ENCODE assay signal across 14 cellular contexts in genomic region chr7:106010331-106010730, GRCh38. TPM values are rescaled to one million over a fixed set of nuclear protein-coding genes. Genes with fewer than 3 reads are reported as not detected.
DNase-seq lines count a peak whose midpoint lies in the region; ATAC-seq, FAIRE-seq and TF ChIP-seq lines count a peak whose summit lies in the region.
"Had no signal": no experiment of that assay in that cellular context is flagged by ENCODE, and none has a peak within 500 bp of the region (broad histone marks: within the 10 kb centered on the region; RNA-seq: fewer than 3 reads in every experiment).

No MANE protein-coding gene starts in this region.

- peak overlapping the region; percentile 39; the same call in 2 of the 3 replicates for H2BK15ac ChIP-seq in IMR-90 (ENCODE audit: low read depth, low read length)

- peak overlapping the region; percentile 85 for H4K5ac ChIP-seq in IMR-90 (ENCODE audit: low read depth, low read length)

- intact Hi-C loops in IMR-90 (cut with micrococcal nuclease) = no loop called here
- intact Hi-C loops in K562 (cut with micrococcal nuclease) = loop anchor here (2.0 to 10.0 kb wide), 2 partner anchors 30 to 356 kb away; no protein-coding TSS in a partner anchor

- in situ Hi-C loops in IMR-90 (cut with MboI; ENCODE audit: low sequenced_read_pairs) (loop anchor here (5.0 kb wide), 1 partner anchor 243 kb away; no protein-coding TSS in a partner anchor), K562 (cut with MboI) (no loop called here)

- no peaks in the 10 kb centered on the region for H3F3A ChIP-seq in SK-N-SH (replicated peaks; ENCODE audit: insufficient read depth)

- dilution Hi-C loops in IMR-90 (cut with HindIII; ENCODE audit: low sequenced_read_pairs, unreplicated experiment) = no loop called here

- H3K4me2 ChIP-seq in IMR-90 (ENCODE audit: low read depth, low read length) (peak overlapping the region; percentile 0), K562 (ENCODE audit: insufficient read depth, low read length) (no peak overlapping the region), SK-N-SH (no peak overlapping the region)

- WGBS in IMR-90 (ENCODE audit: extremely low coverage in 2 of 2, insufficient read length in 1 of 2), 2 experiments = 100% methylated on average over 1 of the region's 3 CpGs; no CpG with 5 or more reads in 1 of the 2 experiments
- 7% methylated on average over 3 of the region's 3 CpGs for WGBS in K562 (ENCODE audit: insufficient coverage, low coverage, missing lambda C conversion rate)
- 85% methylated on average over 3 of the region's 3 CpGs for WGBS in SK-N-SH (ENCODE audit: low lambda C conversion rate)

- TF ChIP-seq POLR2A in IMR-90 (IDR thresholded peaks at IDR 0.05; ENCODE audit: low read depth, low read length) = no peak
- TF ChIP-seq POLR2A in K562 (conservative IDR thresholded peaks at IDR 0.05) = no peak

- no peak for DNase-seq in IMR-90
- no peak for DNase-seq in K562 (ENCODE audit: extremely low read depth in 1 of 4, low spot score in 3 of 4)
- DNase-seq in left kidney (ENCODE audit: low read depth, low spot score) = peak; percentile 88
- DNase-seq in urothelium cell line (ENCODE audit: low spot score) = no peak
- no peak for DNase-seq in occipital lobe (lab: John Stamatoyannopoulos, UW)
- no peak for DNase-seq in SK-N-SH
- DNase-seq: activated CD8-positive, alpha-beta memory T cell treated with anti-CD3 and anti-CD28 coated beads for 24 hours; activated naive CD8-positive, alpha-beta T cell treated with anti-CD3 and anti-CD28 coated beads, Interleukin-2, amount 10 ng/mL, durations not matched to agents 7 days and 5 days; effector memory CD4-positive, alpha-beta T cell; Kasumi-1; NCI-H345 had no signal

- H3K4ac ChIP-seq in IMR-90 (ENCODE audit: low read depth, low read length) = peak overlapping the region; percentile 83

- H4K8ac ChIP-seq in IMR-90 (ENCODE audit: low read depth in 2 of 2, low read length in 2 of 2) = peak overlapping the region; percentile 3 to 80; a peak in 2 of 4 replicates

- H3K36me3 ChIP-seq in ACC112 (ENCODE audit: insufficient read depth, low read length) = no peaks in the 10 kb centered on the region
- H3K36me3 ChIP-seq in IMR-90 (ENCODE audit: control insufficient read depth, insufficient read depth, low read length) = no peaks in the 10 kb centered on the region
- H3K36me3 ChIP-seq in K562 (ENCODE audit: control insufficient read depth, insufficient read depth, low read length) = no peaks in the 10 kb centered on the region
- H3K36me3 ChIP-seq in SK-N-SH (replicated peaks in 1 of 2; ENCODE audit: control insufficient read depth in 1 of 2, insufficient read depth in 2 of 2, low read length in 1 of 2) = no peaks in the 10 kb centered on the region
- H3K36me3 ChIP-seq: SJSA1 had no signal

- no peak for TF ChIP-seq CTCF in IMR-90 (conservative IDR thresholded peaks at IDR 0.05; ENCODE audit: low read depth, low read length)
- no peak for TF ChIP-seq CTCF in K562 (IDR thresholded peaks at IDR 0.05 in 2 of 3, conservative IDR thresholded peaks at IDR 0.05 in 1 of 3; ENCODE audit: insufficient read depth in 2 of 3, low read depth in 1 of 3, low read length in 3 of 3)
- no peak for TF ChIP-seq CTCF in SK-N-SH (IDR thresholded peaks at IDR 0.05)

- H3K14ac ChIP-seq in IMR-90 (replicated peaks; ENCODE audit: low read depth, low read length) = peak overlapping the region; percentile 88

- H3K4me3 ChIP-seq in ACC112 (ENCODE audit: low read depth, low read length) = peak overlapping the region; percentile 40; the same call in 1 of the 2 replicates
- no peak overlapping the region for H3K4me3 ChIP-seq in IMR-90 (ENCODE audit: insufficient read depth, low read depth, low read length)
- no peak overlapping the region for H3K4me3 ChIP-seq in K562
- no peak overlapping the region for H3K4me3 ChIP-seq in SK-N-SH (ENCODE audit: low read depth in 2 of 2, low read length in 1 of 2)
- H3K4me3 ChIP-seq: SJSA1 had no signal

- peak overlapping the region; percentile 79 for H4K91ac ChIP-seq in IMR-90 (ENCODE audit: insufficient read depth, low read depth, low read length)

- no peak overlapping the region for H2AFZ ChIP-seq in ACC112 (ENCODE audit: low read length, unreplicated experiment)
- H2AFZ ChIP-seq in IMR-90 (replicated peaks; ENCODE audit: low read length, poor library complexity) = peak overlapping the region; percentile 1
- H2AFZ ChIP-seq in K562 (ENCODE audit: low read depth, low read length) = no peak overlapping the region
- no peak overlapping the region for H2AFZ ChIP-seq in SK-N-SH (ENCODE audit: low read depth)

- FAIRE-seq in K562 (lab: Jason Lieb, UNC) = no peak
- no peak for FAIRE-seq in urothelium cell line (lab: Jason Lieb, UNC)

- no peaks in the 10 kb centered on the region for H3K79me2 ChIP-seq in ACC112 (ENCODE audit: control insufficient read depth, insufficient read depth, low read length, unreplicated experiment)
- no peaks in the 10 kb centered on the region for H3K79me2 ChIP-seq in K562 (ENCODE audit: control insufficient read depth, insufficient read depth, low read length)
- no peaks in the 10 kb centered on the region for H3K79me2 ChIP-seq in SK-N-SH (ENCODE audit: insufficient read depth)

- peaks cover 4% of the 10 kb centered on the region; the same call in 1 of the 2 replicates for H3K27me3 ChIP-seq in ACC112 (ENCODE audit: insufficient read depth, low read length)
- no peaks in the 10 kb centered on the region for H3K27me3 ChIP-seq in IMR-90 (ENCODE audit: control insufficient read depth, insufficient read depth, low read length)
- peaks cover 0 to 17% of the 10 kb centered on the region in 2 experiments; a peak in 1 of 5 replicates for H3K27me3 ChIP-seq in K562 (ENCODE audit: control insufficient read depth in 2 of 2, insufficient read depth in 2 of 2, low read length in 2 of 2)
- H3K27me3 ChIP-seq in SK-N-SH (ENCODE audit: insufficient read depth) = no peaks in the 10 kb centered on the region
- H3K27me3 ChIP-seq: SJSA1 had no signal

- H3K9ac ChIP-seq in IMR-90 (ENCODE audit: low read depth, low read length) = peak overlapping the region; percentile 23
- no peak overlapping the region for H3K9ac ChIP-seq in K562 (ENCODE audit: insufficient read depth in 1 of 2, low read depth in 2 of 2, low read length in 2 of 2)
- no peak overlapping the region for H3K9ac ChIP-seq in SK-N-SH

- TF ChIP-seq EP300 in K562 (IDR thresholded peaks at IDR 0.05; ENCODE audit: low read length) = no peak
- no peak for TF ChIP-seq EP300 in SK-N-SH (IDR thresholded peaks at IDR 0.05; ENCODE audit: borderline replicate concordance in 1 of 2, low read depth in 1 of 2, low read length in 1 of 2)

- H3K9me1 ChIP-seq in IMR-90 (ENCODE audit: insufficient read depth, low read length) (peaks cover 20% of the 10 kb centered on the region), K562 (ENCODE audit: control insufficient read depth, insufficient read depth, low read length) (no peaks in the 10 kb centered on the region)

- peak overlapping the region; percentile 55; the same call in 1 of the 2 replicates for H3K56ac ChIP-seq in IMR-90 (ENCODE audit: extremely low read depth, insufficient read depth, low read length)

- peak overlapping the region; percentile 92 for H2BK20ac ChIP-seq in IMR-90 (ENCODE audit: low read depth, low read length)

- H4K20me1 ChIP-seq in IMR-90 (ENCODE audit: insufficient read depth, low read length) (no peaks in the 10 kb centered on the region), K562 (replicated peaks; ENCODE audit: control insufficient read depth, insufficient read depth, low read length) (no peaks in the 10 kb centered on the region), SK-N-SH (ENCODE audit: insufficient read depth) (no peaks in the 10 kb centered on the region)

- peak overlapping the region; percentile 72 for H3K23ac ChIP-seq in IMR-90 (ENCODE audit: low read depth, low read length)

- H3K9me3 ChIP-seq in IMR-90 (ENCODE audit: control insufficient read depth, insufficient read depth, low read length) (peaks cover 6% of the 10 kb centered on the region), K562 (replicated peaks; ENCODE audit: control insufficient read depth, insufficient read depth, low read depth, low read length) (0 out of 2 replicates have a peak, but pooled peaks cover 2% of the 10 kb centered on the region), SK-N-SH (no peaks in the 10 kb centered on the region)
- H3K9me3 ChIP-seq: SJSA1 had no signal

- peak overlapping the region; percentile 62; the same call in 1 of the 2 replicates for H2AK5ac ChIP-seq in IMR-90 (ENCODE audit: low read depth, low read length)

- H3K4me1 ChIP-seq in ACC112 (ENCODE audit: control insufficient read depth, insufficient read depth, low read length, unreplicated experiment) (peaks cover 8% of the 10 kb centered on the region), IMR-90 (ENCODE audit: control insufficient read depth, insufficient read depth, low read length) (peaks cover 26% of the 10 kb centered on the region), K562 (replicated peaks in 1 of 2; ENCODE audit: control insufficient read depth in 2 of 2, insufficient read depth in 2 of 2, low read length in 2 of 2) (peaks cover 9 to 18% of the 10 kb centered on the region in 2 experiments; a peak in 4 of 5 replicates), SK-N-SH (ENCODE audit: control insufficient read depth in 1 of 2, insufficient read depth in 2 of 2, low read depth in 1 of 2, low read length in 1 of 2) (peaks cover 8 to 25% of the 10 kb centered on the region in 2 experiments)

- CTCF ChIA-PET in IMR-90 (lab: Yijun Ruan, JAX) = interaction anchor here (0.6 to 1.0 kb wide), 8 partner anchors 11 to 420 kb away, joined by 3 to 5 read pairs (median 4); no protein-coding TSS in a partner anchor
- CTCF ChIA-PET in K562 (lab: Yijun Ruan, JAX; ENCODE audit: low intra/inter-chr PET ratio) = interaction anchor here (0.5 to 3.1 kb wide), 5 partner anchors 32 to 854 kb away, joined by 3 to 17 read pairs (median 3); no protein-coding TSS in a partner anchor
- CTCF ChIA-PET in SK-N-SH (lab: Yijun Ruan, JAX) = interaction anchor here (0.6 to 9.5 kb wide), 29 partner anchors 9 to 358 kb away, joined by 3 to 114 read pairs (median 6); partner anchors contain the start of gene ATXN7L1

- no peaks in the 10 kb centered on the region for H3K9me2 ChIP-seq in SK-N-SH

- TF ChIP-seq RAD21 in IMR-90 (IDR thresholded peaks at IDR 0.05; ENCODE audit: low read length) (no peak), K562 (CRISPR knock-in tag; conservative IDR thresholded peaks at IDR 0.05 in 1 of 2, IDR thresholded peaks at IDR 0.05 in 1 of 2) (no peak), SK-N-SH (IDR thresholded peaks at IDR 0.05; ENCODE audit: low read length) (no peak)

- H2BK5ac ChIP-seq in IMR-90 (ENCODE audit: low read depth, low read length, poor library complexity, severe bottlenecking) = peak overlapping the region; percentile 81

- H3K18ac ChIP-seq in IMR-90 (ENCODE audit: low read depth, low read length) = peak overlapping the region; percentile 89

- H2BK120ac ChIP-seq in IMR-90 (ENCODE audit: low read depth, low read length) = peak overlapping the region; percentile 90

- BruUV-seq in IMR-90 (replicated peaks; lab: Mats Ljungman, UMichigan) (no TSS peak), K562 (replicated peaks; lab: Mats Ljungman, UMichigan) (no TSS peak)

- no peak for ATAC-seq in IMR-90 (ENCODE audit: low read depth)
- ATAC-seq in K562 = no peak
- no peak for ATAC-seq in HG03354 (IDR thresholded peaks at IDR 0.05; ENCODE audit: poor library complexity, severe bottlenecking, unreplicated experiment)

- H3K79me1 ChIP-seq in IMR-90 (ENCODE audit: low read depth in 1 of 2, low read length in 2 of 2) = no peaks in the 10 kb centered on the region

- POLR2A ChIA-PET in IMR-90 (lab: Charles Lee; ENCODE audit: unreplicated experiment) (no interaction called here), K562 (lab: Yijun Ruan, JAX) (interaction anchor here (0.6 kb wide), 1 partner anchor 1023 kb away, joined by 3 read pairs; no protein-coding TSS in a partner anchor), SK-N-SH (lab: Yijun Ruan, JAX) (no interaction called here)

- H3K27ac ChIP-seq in ACC112 (ENCODE audit: low read depth, low read length) = no peak overlapping the region
- peak overlapping the region; percentile 95; the same call in 1 of the 2 replicates for H3K27ac ChIP-seq in IMR-90 (ENCODE audit: insufficient read depth, low read length)
- no peak overlapping the region for H3K27ac ChIP-seq in K562 (ENCODE audit: extremely low read depth, low read depth, low read length)
- H3K27ac ChIP-seq in SK-N-SH (ENCODE audit: low read depth in 2 of 2, low read length in 1 of 2) = no peak overlapping the region
- H3K27ac ChIP-seq: SJSA1 had no signal

- H2AK9ac ChIP-seq in IMR-90 (replicated peaks; ENCODE audit: low read depth, low read length, poor library complexity) = peak overlapping the region; percentile 25

RNA-seq across cellular contexts. Expression of gene CDHR3, which starts 47.3 kb away (rescaled TPM):
- total RNA-seq in IMR-90 (2012; rRNA removed) = 1.6 and 1.7 TPM in 2 replicates
- polyA plus RNA-seq in IMR-90 (2012; rRNA removed) = 0.96 and 1.3 TPM in 2 replicates
- 0.81 and 0.82 TPM in 2 replicates for polyA plus RNA-seq in IMR-90 (2012; cell fraction: cytosol; rRNA removed)
- 3.9 and 4.1 TPM in 2 replicates for polyA plus RNA-seq in IMR-90 (2012; cell fraction: nucleus; rRNA removed; ENCODE audit: low replicate concordance)
- 0.56 and 1.1 TPM in 2 replicates for total RNA-seq in K562 (2011; cell fraction: chromatin; rRNA removed; ENCODE audit: low replicate concordance)
- 0.50 and 0.79 TPM in 2 replicates for total RNA-seq in K562 (2011; cell fraction: nucleolus; rRNA removed)
- 1.3 and 2.3 TPM in 2 replicates for total RNA-seq in K562 (2011; cell fraction: nucleoplasm; rRNA removed)
- total RNA-seq in K562 (2014; rRNA removed) = 0.09 and 0.37 TPM in 2 replicates
- 0.26 and 0.36 TPM in 2 replicates for total RNA-seq in K562 (2014; rRNA removed; fragmentation: Illumina TruSeq; extraction: Trizol)
- 0.11 TPM in 1 of 2 replicates, not detected in the other for total RNA-seq in K562 (2015; rRNA removed; fragmentation: Illumina TruSeq; extraction: Trizol)
- 0.34 and 0.66 TPM in 2 replicates for total RNA-seq in K562 (2021)
- polyA plus RNA-seq in K562 (2011; rRNA removed) = 0.15 and 0.33 TPM in 2 replicates
- polyA plus RNA-seq in K562 (2011; cell fraction: cytosol; rRNA removed) = 0.09 and 0.18 TPM in 2 replicates
- polyA plus RNA-seq in K562 (2011; cell fraction: nucleus; rRNA removed) = 0.62 and 0.70 TPM in 2 replicates
- 0.28 and 0.44 TPM in 2 replicates for polyA plus RNA-seq in K562 (2012)
- polyA plus RNA-seq in K562 (2014; fragmentation: Illumina TruSeq; extraction: Trizol) = 0.10 and 0.18 TPM in 2 replicates
- under 1 TPM in 1 of 2 experiments, not detected in 1; 0.03 TPM for polyA plus RNA-seq in K562 (2014; fragmentation: Nextera tagmentation; extraction: Ambion mirVana)
- polyA plus RNA-seq in K562 (2014; rRNA removed) = 0.19 and 0.30 TPM in 2 replicates
- 0.36 TPM in 1 of 2 replicates, not detected in the other for polyA minus RNA-seq in K562 (2011; rRNA and poly(A)+ RNA removed)
- not detected in 2 replicates for polyA minus RNA-seq in K562 (2011; cell fraction: cytosol; rRNA and poly(A)+ RNA removed)
- 0.54 and 0.67 TPM in 2 replicates for polyA minus RNA-seq in K562 (2011; cell fraction: nucleus; rRNA and poly(A)+ RNA removed)
- total RNA-seq in occipital lobe = 16.1 TPM
- polyA plus RNA-seq in SK-N-SH (2012; rRNA removed) = 7.5 and 9.7 TPM in 2 replicates
- polyA plus RNA-seq in SK-N-SH (2012; cell fraction: cytosol; rRNA removed) = 4.4 and 5.6 TPM in 2 replicates
- 24.2 and 29.5 TPM in 2 replicates for polyA plus RNA-seq in SK-N-SH (2012; cell fraction: nucleus; rRNA removed)
